24 cellular contexts compared by ENCODE assay signal in genomic region chr14:74909911-74910310, GRCh38. TPM values are rescaled to one million over a fixed set of nuclear protein-coding genes. Genes with fewer than 3 reads are reported as not detected.
DNase-seq lines count a peak whose midpoint lies in the region; ATAC-seq, FAIRE-seq and TF ChIP-seq lines count a peak whose summit lies in the region.
"Had no signal": no experiment of that assay in that cellular context is flagged by ENCODE, and none has a peak within 500 bp of the region (broad histone marks: within the 10 kb centered on the region; RNA-seq: fewer than 3 reads in every experiment).

No MANE protein-coding gene starts in this region.

- H3K36me3 ChIP-seq in mammary epithelial cell (ENCODE audit: insufficient read depth, low read length) (peaks cover 3% of the 10 kb centered on the region), H1 (ENCODE audit: control insufficient read depth in 2 of 4, insufficient read depth in 4 of 4, low read length in 3 of 4) (no peaks in the 10 kb centered on the region), WERI-Rb-1 (peaks cover 2% of the 10 kb centered on the region)

- no peak overlapping the region for H3K14ac ChIP-seq in H1 (ENCODE audit: insufficient read length)

- H3K56ac ChIP-seq in H1 (replicated peaks; ENCODE audit: insufficient read length, low read depth, low read length): no peak overlapping the region

- H3K4me2 ChIP-seq in mammary epithelial cell (ENCODE audit: insufficient read depth, low read depth, low read length) (no peak overlapping the region), H1 (ENCODE audit: insufficient read depth in 1 of 2, low read depth in 2 of 2, low read length in 2 of 2) (no peak overlapping the region)

- intact Hi-C loops in MCF 10A (cut with micrococcal nuclease) (no loop called here), mammary epithelial cell (cut with micrococcal nuclease) (loop anchor here (5.0 kb wide), 1 partner anchor 548 kb away; no protein-coding TSS in a partner anchor)

- H3K9ac ChIP-seq in mammary epithelial cell (ENCODE audit: insufficient read depth, low read length) (no peak overlapping the region), H1 (replicated peaks in 1 of 4; ENCODE audit: extremely low read depth in 1 of 4, low read depth in 3 of 4, low read length in 3 of 4) (no peak overlapping the region)
- H3K9ac ChIP-seq: BLaER1, GM23248 had no signal

- H3K18ac ChIP-seq in H1 (ENCODE audit: extremely low read depth, low read length): no peak overlapping the region

- H3K4me3 Mint-ChIP-seq in MCF 10A (ENCODE audit: unreplicated experiment): no peak overlapping the region
- H3K4me3 Mint-ChIP-seq in neural crest cell: peak overlapping the region; percentile 54
- H3K4me3 Mint-ChIP-seq: CD14-positive monocyte; CD4-positive, alpha-beta memory T cell; H9 had no signal

- POLR2A ChIA-PET in MCF 10A (lab: Yijun Ruan, JAX) (no interaction called here), H1 (lab: Charles Lee; ENCODE audit: partially characterized antibody) (interaction anchor here (0.9 to 3.9 kb wide), 6 partner anchors 10 to 217 kb away, joined by 3 to 16 read pairs (median 4); partner anchors contain the start of genes NEK9, PGF and RPS6KL1)

- H2BK120ac ChIP-seq in H1 (replicated peaks; ENCODE audit: low read depth, low read length): no peak overlapping the region

- H2BK15ac ChIP-seq in H1 (ENCODE audit: low read length): no peak overlapping the region

- CTCF ChIA-PET in MCF 10A (lab: Yijun Ruan, JAX) (interaction anchor here (0.5 to 7.4 kb wide), 4 partner anchors 49 to 388 kb away, joined by 3 to 182 read pairs (median 3); no protein-coding TSS in a partner anchor), mammary epithelial cell (lab: Charles Lee; ENCODE audit: low non-redundant PET) (no interaction called here), H1 (lab: Charles Lee; ENCODE audit: partially characterized antibody) (interaction anchor here (1.0 to 24.8 kb wide), 8 partner anchors 8 to 177 kb away, joined by 3 to 509 read pairs (median 22); partner anchors contain the start of genes PGF, PROX2 and RPS6KL1)

- no peak for DNase-seq in MCF 10A (ENCODE audit: unreplicated experiment)
- no peak for DNase-seq in mammary epithelial cell
- no peak for DNase-seq in H1 (ENCODE audit: low read depth in 1 of 2, low spot score in 2 of 2)
- no peak for DNase-seq in neural crest cell (ENCODE audit: low read depth, low spot score)
- DNase-seq in WERI-Rb-1: no peak
- no peak for DNase-seq in stimulated activated CD4-positive, alpha-beta T cell treated with anti-CD3 and anti-CD28 coated beads, Interleukin-4, amount 100 ng/mL, for 4 hours
- DNase-seq: 8988T; CD4-positive, alpha-beta memory T cell; DMS 273 treated with DMSO at 0.1 percent for 48 hours; DMS53; DND-41; EL; H9 had no signal

- FAIRE-seq in H1 (lab: Jason Lieb, UNC): no peak
- FAIRE-seq: GM12878, GM19239 had no signal

- H3K27me3 ChIP-seq in mammary epithelial cell (ENCODE audit: insufficient read depth, low read length): no peaks in the 10 kb centered on the region
- no peaks in the 10 kb centered on the region for H3K27me3 ChIP-seq in H1 (replicated peaks in 1 of 4; ENCODE audit: control insufficient read depth in 3 of 4, extremely low read depth in 1 of 4, insufficient read depth in 3 of 4, low read length in 3 of 4)
- no peaks in the 10 kb centered on the region for H3K27me3 ChIP-seq in WERI-Rb-1 (ENCODE audit: insufficient read depth, low read depth, severe bottlenecking)
- H3K27me3 ChIP-seq: BLaER1 had no signal

- H3K4me1 ChIP-seq in mammary epithelial cell (ENCODE audit: insufficient read depth, low read length) (peaks cover 22% of the 10 kb centered on the region), H1 (replicated peaks in 1 of 4; ENCODE audit: control insufficient read depth in 3 of 4, insufficient read depth in 4 of 4, low read length in 3 of 4) (no peaks in the 10 kb centered on the region; a peak in 1 of 7 replicates)

- H3K36me3 Mint-ChIP-seq in MCF 10A (ENCODE audit: insufficient read depth, unreplicated experiment) (peaks cover 19% of the 10 kb centered on the region), neural crest cell (ENCODE audit: low read depth) (peaks cover under 1% of the 10 kb centered on the region)

- no peak overlapping the region for H2BK12ac ChIP-seq in H1 (ENCODE audit: low read depth, low read length)

- H4K20me1 ChIP-seq in mammary epithelial cell (ENCODE audit: insufficient read depth, low read length) (no peaks in the 10 kb centered on the region), H1 (replicated peaks in 1 of 2; ENCODE audit: control insufficient read depth in 1 of 2, insufficient read depth in 2 of 2, low read length in 2 of 2) (peaks cover 2 to 5% of the 10 kb centered on the region in 2 experiments)

- H3K79me2 ChIP-seq in mammary epithelial cell (ENCODE audit: insufficient read depth, low read length) (no peaks in the 10 kb centered on the region), H1 (ENCODE audit: control insufficient read depth in 1 of 2, insufficient read depth in 2 of 2, low read length in 2 of 2) (no peaks in the 10 kb centered on the region)

- H3K27ac Mint-ChIP-seq in MCF 10A (ENCODE audit: low read depth, unreplicated experiment) (peak overlapping the region; percentile 76), neural crest cell (ENCODE audit: unreplicated experiment) (peak overlapping the region; percentile 50)
- H3K27ac Mint-ChIP-seq: H9 had no signal

- no peak for ATAC-seq in GM21515 (IDR thresholded peaks at IDR 0.05; ENCODE audit: unreplicated experiment)
- ATAC-seq: GM12878 had no signal

- H3K4ac ChIP-seq in H1 (replicated peaks; ENCODE audit: insufficient read length, low read depth, low read length): no peak overlapping the region

- no peak overlapping the region for H4K5ac ChIP-seq in H1 (ENCODE audit: insufficient read length, low read depth, low read length)

- no peak for TF ChIP-seq RAD21 in H1 (IDR thresholded peaks at IDR 0.05 in 1 of 2, conservative IDR thresholded peaks at IDR 0.05 in 1 of 2; ENCODE audit: low read depth in 2 of 2, low read length in 2 of 2)

- H3K9me3 Mint-ChIP-seq in MCF 10A (ENCODE audit: unreplicated experiment) (no peaks in the 10 kb centered on the region), neural crest cell (no peaks in the 10 kb centered on the region)
- H3K9me3 Mint-ChIP-seq: CD14-positive monocyte; CD4-positive, alpha-beta memory T cell; H9 had no signal

- H3K23me2 ChIP-seq in H1 (ENCODE audit: low read depth, low read length): no peaks in the 10 kb centered on the region

- H2BK20ac ChIP-seq in H1 (ENCODE audit: low read length): no peak overlapping the region

- BruUV-seq in MCF 10A (replicated peaks; lab: Mats Ljungman, UMichigan): no TSS peak
- no TSS peak for BruUV-seq in mammary epithelial cell (replicated peaks; lab: Mats Ljungman, UMichigan)

- no peak overlapping the region for H4K91ac ChIP-seq in H1 (replicated peaks; ENCODE audit: insufficient read length, low read length)

- in situ Hi-C loops in mammary epithelial cell (cut with MboI; ENCODE audit: low sequenced_read_pairs in 2 of 2): loop anchor here (10.0 to 25.0 kb wide), 3 partner anchors 175 to 402 kb away; no protein-coding TSS in a partner anchor

- no peak for TF ChIP-seq EP300 in H1 (IDR thresholded peaks at IDR 0.05; ENCODE audit: borderline replicate concordance in 1 of 2, low read depth in 2 of 2, low read length in 2 of 2)

- H3K27me3 Mint-ChIP-seq in MCF 10A (ENCODE audit: insufficient read depth, unreplicated experiment): no peaks in the 10 kb centered on the region
- no peaks in the 10 kb centered on the region for H3K27me3 Mint-ChIP-seq in neural crest cell (ENCODE audit: low read depth)
- H3K27me3 Mint-ChIP-seq: CD4-positive, alpha-beta memory T cell had no signal

- dilution Hi-C loops in mammary epithelial cell (cut with HindIII; ENCODE audit: low sequenced_read_pairs): loop anchor here (5.0 to 10.0 kb wide), 2 partner anchors 48 to 195 kb away; no protein-coding TSS in a partner anchor

- no peaks in the 10 kb centered on the region for H3K79me1 ChIP-seq in H1 (ENCODE audit: low read depth, low read length)

- TF ChIP-seq CTCF in MCF 10A (IDR thresholded peaks at IDR 0.05; ENCODE audit: unreplicated experiment): no peak
- TF ChIP-seq CTCF in mammary epithelial cell (conservative IDR thresholded peaks at IDR 0.05 in 1 of 2, IDR thresholded peaks at IDR 0.05 in 1 of 2; ENCODE audit: extremely low read depth in 1 of 2, insufficient read depth in 1 of 2, low read depth in 1 of 2, low read length in 2 of 2): no peak
- no peak for TF ChIP-seq CTCF in H1 (IDR thresholded peaks at IDR 0.05; ENCODE audit: control extremely low read depth in 1 of 3, insufficient read depth in 1 of 3, low read depth in 1 of 3, low read length in 3 of 3)
- TF ChIP-seq CTCF in neural crest cell (conservative IDR thresholded peaks at IDR 0.05): no peak
- no peak for TF ChIP-seq CTCF in WERI-Rb-1 (IDR thresholded peaks at IDR 0.05; ENCODE audit: low read depth, low read length)

- H2BK5ac ChIP-seq in H1 (ENCODE audit: low read depth, low read length): no peak overlapping the region

- H2AFZ ChIP-seq in mammary epithelial cell (ENCODE audit: low read depth, low read length) (no peak overlapping the region), H1 (ENCODE audit: low read length) (no peak overlapping the region)

- H3K4me1 Mint-ChIP-seq in MCF 10A (ENCODE audit: insufficient read depth, unreplicated experiment) (peaks cover 14% of the 10 kb centered on the region), neural crest cell (peaks cover 4% of the 10 kb centered on the region)

- H2AK5ac ChIP-seq in H1 (ENCODE audit: low read depth, low read length): no peak overlapping the region

- no peak for TF ChIP-seq POLR2A in H1 (IDR thresholded peaks at IDR 0.05; ENCODE audit: control extremely low read depth in 1 of 2, low read depth in 2 of 2, low read length in 2 of 2)

- no peak overlapping the region for H3K4me3 ChIP-seq in mammary epithelial cell (replicated peaks in 1 of 3; ENCODE audit: insufficient read depth in 1 of 3, low read depth in 2 of 3, low read length in 3 of 3)
- no peak overlapping the region for H3K4me3 ChIP-seq in H1 (ENCODE audit: extremely low read depth in 1 of 4, insufficient read depth in 2 of 4, low read depth in 3 of 4, low read length in 4 of 4)
- H3K4me3 ChIP-seq in WERI-Rb-1 (ENCODE audit: low read depth, low read length): no peak overlapping the region
- H3K4me3 ChIP-seq: BLaER1, GM12878 had no signal

- H3K9me3 ChIP-seq in mammary epithelial cell (replicated peaks; ENCODE audit: insufficient read depth, low read length) (no peaks in the 10 kb centered on the region), H1 (ENCODE audit: insufficient read depth in 2 of 2, low read depth in 1 of 2, low read length in 1 of 2) (no peaks in the 10 kb centered on the region), WERI-Rb-1 (ENCODE audit: severe bottlenecking) (no peaks in the 10 kb centered on the region)
- H3K9me3 ChIP-seq: BLaER1 had no signal

- H4K8ac ChIP-seq in H1 (ENCODE audit: extremely low read depth, insufficient read depth, low read length): peak overlapping the region; percentile 12; the same call in 1 of the 2 replicates

- no peak overlapping the region for H3K23ac ChIP-seq in H1 (ENCODE audit: insufficient read length)

- H3K27ac ChIP-seq in mammary epithelial cell (ENCODE audit: insufficient read depth, low read depth, low read length) (no peak overlapping the region), H1 (ENCODE audit: low read depth, low read length) (no peak overlapping the region), WERI-Rb-1 (no peak overlapping the region)
- H3K27ac ChIP-seq: BLaER1, GM23248, HL-60 had no signal

- WGBS in mammary epithelial cell (ENCODE audit: low coverage, missing lambda C conversion rate): 91% methylated on average over 10 of the region's 10 CpGs
- 93% methylated on average over 10 of the region's 10 CpGs; no CpG with 5 or more reads in 1 of the 2 experiments for WGBS in H1 (ENCODE audit: extremely low coverage in 1 of 2, insufficient coverage in 1 of 2, insufficient read length in 1 of 2, insufficient replicate concordance in 2 of 2, low coverage in 1 of 2, low lambda C conversion rate in 2 of 2, missing lambda C conversion rate in 1 of 2), 2 experiments

RNA-seq across cellular contexts. Expression of gene RPS6KL1, which starts 13.1 kb away (rescaled TPM):
- 8.8 and 12.3 TPM in 2 replicates for total RNA-seq in MCF 10A (2022)
- 1 to 10 TPM in 1 of 2 donors, under 1 TPM in 1; 0.17 to 1.6 TPM for total RNA-seq in mammary epithelial cell
- polyA plus RNA-seq in mammary epithelial cell: 0.51 TPM
- polyA minus RNA-seq in mammary epithelial cell: not detected
- 11.3 and 13.8 TPM in 2 replicates for total RNA-seq in H1 (2021; fragmentation: NEBNext Ultra II Directional; extraction: Animal tissue kit (Norgen Biotek cat#: 25700))
- 9.4 and 9.8 TPM in 2 replicates for polyA plus RNA-seq in H1 (2011; rRNA removed)
- polyA plus RNA-seq in H1 (2011; cell fraction: cytosol; rRNA removed): 13.9 TPM
- 45.2 TPM for polyA plus RNA-seq in H1 (2011; cell fraction: nucleus; rRNA removed)
- polyA plus RNA-seq in H1 (2012, experiment 1 of 2): 9.3 to 19.0 TPM (median 15.0 TPM) in 4 replicates
- 5.9 TPM for polyA plus RNA-seq in H1 (2012, experiment 2 of 2)
- 6.5 TPM for polyA plus RNA-seq in H1 (2013, experiment 1 of 2)
- 5.4 TPM for polyA plus RNA-seq in H1 (2013, experiment 2 of 2)
- 21.4 and 21.5 TPM in 2 replicates for polyA minus RNA-seq in H1 (2011; rRNA and poly(A)+ RNA removed)
- 7.9 TPM for polyA minus RNA-seq in H1 (2011; cell fraction: cytosol; rRNA and poly(A)+ RNA removed)
- polyA minus RNA-seq in H1 (2011; cell fraction: nucleus; rRNA and poly(A)+ RNA removed): 25.7 TPM
- 13.9 and 14.1 TPM in 2 replicates for total RNA-seq in neural crest cell
- total RNA-seq: HT1080 had no signal
- polyA plus RNA-seq: CD14-positive monocyte had no signal

RNA-seq across cellular contexts. Expression of gene DLST, which starts 28.2 kb away (rescaled TPM):
- total RNA-seq in MCF 10A (2022): 114 and 139 TPM in 2 replicates
- 100 to 1,000 TPM in 1 of 2 donors, 10 to 100 TPM in 1; 63.3 to 145 TPM for total RNA-seq in mammary epithelial cell
- polyA plus RNA-seq in mammary epithelial cell: 151 TPM
- polyA minus RNA-seq in mammary epithelial cell: 162 TPM
- 111 and 117 TPM in 2 replicates for total RNA-seq in H1 (2021; fragmentation: NEBNext Ultra II Directional; extraction: Animal tissue kit (Norgen Biotek cat#: 25700))
- polyA plus RNA-seq in H1 (2011; rRNA removed): 96.5 and 120 TPM in 2 replicates
- 151 TPM for polyA plus RNA-seq in H1 (2011; cell fraction: cytosol; rRNA removed)
- 173 TPM for polyA plus RNA-seq in H1 (2011; cell fraction: nucleus; rRNA removed)
- 81.2 to 99.3 TPM (median 96.1 TPM) in 4 replicates for polyA plus RNA-seq in H1 (2012, experiment 1 of 2)
- 66.6 TPM for polyA plus RNA-seq in H1 (2012, experiment 2 of 2)
- polyA plus RNA-seq in H1 (2013, experiment 1 of 2): 49.9 TPM
- 48.6 TPM for polyA plus RNA-seq in H1 (2013, experiment 2 of 2)
- polyA minus RNA-seq in H1 (2011; rRNA and poly(A)+ RNA removed): 159 and 173 TPM in 2 replicates
- 73.1 TPM for polyA minus RNA-seq in H1 (2011; cell fraction: cytosol; rRNA and poly(A)+ RNA removed)
- polyA minus RNA-seq in H1 (2011; cell fraction: nucleus; rRNA and poly(A)+ RNA removed): 68.7 TPM
- total RNA-seq in neural crest cell: 92.9 and 97.4 TPM in 2 replicates

RNA-seq across cellular contexts. Expression of gene PROX2, which starts 34.0 kb away (rescaled TPM):
- total RNA-seq in MCF 10A (2022) (not detected in 2 replicates), mammary epithelial cell (not detected), neural crest cell (not detected in 2 replicates)
- polyA plus RNA-seq in mammary epithelial cell (not detected), H1 (2011; rRNA removed) (0.03 and 0.08 TPM in 2 replicates)
- not detected for polyA minus RNA-seq in mammary epithelial cell
- total RNA-seq in H1 (2021; fragmentation: NEBNext Ultra II Directional; extraction: Animal tissue kit (Norgen Biotek cat#: 25700)): not detected in 2 replicates
- 0.05 TPM for polyA plus RNA-seq in H1 (2011; cell fraction: cytosol; rRNA removed)
- polyA plus RNA-seq in H1 (2011; cell fraction: nucleus; rRNA removed): 0.19 TPM
- 0.08 to 0.29 TPM (median 0.16 TPM) in 4 replicates for polyA plus RNA-seq in H1 (2012, experiment 1 of 2)
- polyA plus RNA-seq in H1 (2012, experiment 2 of 2): not detected
- 0.02 TPM for polyA plus RNA-seq in H1 (2013, experiment 1 of 2)
- 0.04 TPM for polyA plus RNA-seq in H1 (2013, experiment 2 of 2)
- polyA minus RNA-seq in H1 (2011; rRNA and poly(A)+ RNA removed): 0.05 and 0.13 TPM in 2 replicates
- not detected for polyA minus RNA-seq in H1 (2011; cell fraction: cytosol; rRNA and poly(A)+ RNA removed)
- polyA minus RNA-seq in H1 (2011; cell fraction: nucleus; rRNA and poly(A)+ RNA removed): 0.10 TPM
- total RNA-seq: A673; CD4-positive, alpha-beta memory T cell; G401; GM23248; H9; HT1080 had no signal
- polyA plus RNA-seq: AG04450, CD14-positive monocyte had no signal

RNA-seq across cellular contexts. Expression of gene PGF, which starts 45.5 kb away (rescaled TPM):
- total RNA-seq in MCF 10A (2022) (1.3 and 2.1 TPM in 2 replicates), mammary epithelial cell (10 to 100 TPM; 16.5 to 31.9 TPM), neural crest cell (2.9 and 3.9 TPM in 2 replicates)
- polyA plus RNA-seq in mammary epithelial cell (24.0 TPM), H1 (2011; rRNA removed) (2.1 and 2.8 TPM in 2 replicates)
- polyA minus RNA-seq in mammary epithelial cell: 18.0 TPM
- 3.9 and 4.1 TPM in 2 replicates for total RNA-seq in H1 (2021; fragmentation: NEBNext Ultra II Directional; extraction: Animal tissue kit (Norgen Biotek cat#: 25700))
- polyA plus RNA-seq in H1 (2011; cell fraction: cytosol; rRNA removed): 2.3 TPM
- polyA plus RNA-seq in H1 (2011; cell fraction: nucleus; rRNA removed): 4.3 TPM
- 2.1 to 3.3 TPM (median 2.9 TPM) in 4 replicates for polyA plus RNA-seq in H1 (2012, experiment 1 of 2)
- 2.8 TPM for polyA plus RNA-seq in H1 (2012, experiment 2 of 2)
- polyA plus RNA-seq in H1 (2013, experiment 1 of 2): 2.9 TPM
- polyA plus RNA-seq in H1 (2013, experiment 2 of 2): 3.1 TPM
- 1.2 and 1.7 TPM in 2 replicates for polyA minus RNA-seq in H1 (2011; rRNA and poly(A)+ RNA removed)
- polyA minus RNA-seq in H1 (2011; cell fraction: cytosol; rRNA and poly(A)+ RNA removed): 4.0 TPM
- 8.7 TPM for polyA minus RNA-seq in H1 (2011; cell fraction: nucleus; rRNA and poly(A)+ RNA removed)
- total RNA-seq: CD4-positive, alpha-beta memory T cell had no signal
- polyA plus RNA-seq: CD14-positive monocyte had no signal
